Comparison of ENCODE assay signal across 8 cellular contexts in genomic region chr18:9334351-9335254, GRCh38. TPM values are rescaled to one million over a fixed set of nuclear protein-coding genes. Genes with fewer than 3 reads are reported as not detected.
DNase-seq lines count a peak whose midpoint lies in the region; ATAC-seq and TF ChIP-seq lines count a peak whose summit lies in the region.

Gene TWSG1, plus strand, starts transcription at chr18:9334773. Its CDS starts 2,457 bp downstream, at chr18:9337230.

- intact Hi-C loops in CD4-positive, alpha-beta T cell (cut with DNase I, micrococcal nuclease) = loop anchor here (1.0 to 10.0 kb wide), 12 partner anchors 141 to 1193 kb away; partner anchors contain the start of genes RALBP1 (in 2 of the 2), ANKRD12 (in 1 of the 2), MTCL1 (in 1 of the 2) and NAPG (in 1 of the 2)

- H3K27me3 ChIP-seq in CD4-positive, alpha-beta T cell (ENCODE audit: control insufficient read depth, insufficient read depth, low read length) = no peaks in the 10 kb centered on the region
- no peaks in the 10 kb centered on the region for H3K27me3 ChIP-seq in lung (ENCODE audit: control insufficient read depth, insufficient read depth)

- peak within 1 kb of the TSS; percentile 40 for H3K27ac ChIP-seq in CD4-positive, alpha-beta T cell (ENCODE audit: low read depth, low read length)
- peak within 1 kb of the TSS; percentile 50 to 85 for H3K27ac ChIP-seq in lung (ENCODE audit: low read depth in 1 of 2, low read length in 1 of 2)

- no peaks in the 10 kb centered on the region for H3K36me3 ChIP-seq in lung (ENCODE audit: control insufficient read depth in 2 of 2, insufficient read depth in 2 of 2, low read length in 2 of 2)

- H3K4me3 ChIP-seq in lung = peak within 1 kb of the TSS; percentile 78

- peak within 1 kb of the TSS; percentile 88 for H3K27ac Mint-ChIP-seq in CD4-positive, alpha-beta T cell
- peak within 1 kb of the TSS; percentile 64 for H3K27ac Mint-ChIP-seq in activated CD8-positive, alpha-beta T cell treated with anti-CD3 and anti-CD28 coated beads, Interleukin-2, amount 10 ng/mL, durations not matched to agents 7 days and 5 days

- no peaks in the 10 kb centered on the region for H3K27me3 Mint-ChIP-seq in CD4-positive, alpha-beta T cell
- peaks cover 8% of the 10 kb centered on the region for H3K27me3 Mint-ChIP-seq in activated CD8-positive, alpha-beta T cell treated with anti-CD3 and anti-CD28 coated beads, Interleukin-2, amount 10 ng/mL, durations not matched to agents 7 days and 5 days (ENCODE audit: low read depth)

- peaks cover 0 to 3% of the 10 kb centered on the region in 2 donors for H3K4me1 ChIP-seq in lung (ENCODE audit: control insufficient read depth in 2 of 2, insufficient read depth in 2 of 2, low read length in 2 of 2)

- WGBS in lung, 2 donors = 0 to 1% methylated on average over 63 to 104 of the region's 104 CpGs

- CTCF ChIA-PET in CD4-positive, alpha-beta T cell (lab: Charles Lee) = interaction anchor here (1.2 to 1.6 kb wide), 4 partner anchors 21 to 261 kb away, joined by 3 to 7 read pairs (median 6); partner anchors contain the start of gene RALBP1
- CTCF ChIA-PET in activated CD8-positive, alpha-beta T cell treated with anti-CD3 and anti-CD28 coated beads, Interleukin-2, amount 10 ng/mL, durations not matched to agents 7 days and 5 days (lab: Charles Lee) = interaction anchor here (0.8 to 1.8 kb wide), 4 partner anchors 142 to 261 kb away, joined by 3 to 7 read pairs (median 4); no protein-coding TSS in a partner anchor

- POLR2A ChIA-PET in CD4-positive, alpha-beta T cell (lab: Charles Lee) = interaction anchor here (0.5 to 2.0 kb wide), 13 partner anchors 10 to 725 kb away, joined by 3 to 24 read pairs (median 5); partner anchors contain the start of genes ANKRD12, RAB12, RALBP1 and VAPA
- POLR2A ChIA-PET in activated CD8-positive, alpha-beta T cell treated with anti-CD3 and anti-CD28 coated beads, Interleukin-2, amount 10 ng/mL, durations not matched to agents 7 days and 5 days (lab: Charles Lee) = interaction anchor here (1.2 kb wide), 1 partner anchor 198 kb away, joined by 4 read pairs; the partner anchor contains the start of gene ANKRD12

- peaks cover 16% of the 10 kb centered on the region for H3K36me3 Mint-ChIP-seq in CD4-positive, alpha-beta T cell (ENCODE audit: low read depth)
- H3K36me3 Mint-ChIP-seq in activated CD8-positive, alpha-beta T cell treated with anti-CD3 and anti-CD28 coated beads, Interleukin-2, amount 10 ng/mL, durations not matched to agents 7 days and 5 days (ENCODE audit: low read depth) = peaks cover 11% of the 10 kb centered on the region

- H3K4me3 Mint-ChIP-seq in CD4-positive, alpha-beta T cell = peak within 1 kb of the TSS; percentile 95
- peak within 1 kb of the TSS; percentile 86 for H3K4me3 Mint-ChIP-seq in activated CD8-positive, alpha-beta T cell treated with anti-CD3 and anti-CD28 coated beads, Interleukin-2, amount 10 ng/mL, durations not matched to agents 7 days and 5 days

- no peaks in the 10 kb centered on the region for H3K9me3 Mint-ChIP-seq in CD4-positive, alpha-beta T cell
- H3K9me3 Mint-ChIP-seq in activated CD8-positive, alpha-beta T cell treated with anti-CD3 and anti-CD28 coated beads, Interleukin-2, amount 10 ng/mL, durations not matched to agents 7 days and 5 days (ENCODE audit: insufficient read depth) = no peaks in the 10 kb centered on the region

- peak; percentile 88 for ATAC-seq in CD4-positive, alpha-beta T cell (ENCODE audit: poor library complexity)
- ATAC-seq in GM19372 (IDR thresholded peaks at IDR 0.05; ENCODE audit: low read depth, unreplicated experiment) (peak; percentile 79), HG03558 (IDR thresholded peaks at IDR 0.05; ENCODE audit: extremely low read depth, unreplicated experiment) (peak; percentile 42), lung (ENCODE audit: insufficient read depth, low FRiP score) (peak; percentile 92)
- ATAC-seq in activated CD8-positive, alpha-beta T cell treated with anti-CD3 and anti-CD28 coated beads, Interleukin-2, amount 10 ng/mL, durations not matched to agents 7 days and 5 days = peak; percentile 94

- H3K9me3 ChIP-seq in CD4-positive, alpha-beta T cell (ENCODE audit: control insufficient read depth, low read length) = no peaks in the 10 kb centered on the region
- no peaks in the 10 kb centered on the region for H3K9me3 ChIP-seq in lung (ENCODE audit: control insufficient read depth in 2 of 2, insufficient read depth in 1 of 2, low read length in 1 of 2)

- TF ChIP-seq CTCF in CD4-positive, alpha-beta T cell (IDR thresholded peaks at IDR 0.05) = peak; percentile 35
- no peak for TF ChIP-seq CTCF in lung (IDR thresholded peaks at IDR 0.05; ENCODE audit: control extremely low read depth, extremely low read depth)

- DNase-seq in CD4-positive, alpha-beta T cell = peak; percentile 89 to 94 (median 92)
- peak; percentile 97 for DNase-seq in NCI-H82 (lab: John Stamatoyannopoulos, UW)
- peak; percentile 96 for DNase-seq in activated CD8-positive, alpha-beta T cell treated with anti-CD3 and anti-CD28 coated beads, Interleukin-2, amount 10 ng/mL, durations not matched to agents 7 days and 5 days
- DNase-seq in effector CD4-positive, alpha-beta T cell = peak; percentile 90
- peak; percentile 96 for DNase-seq in lung (ENCODE audit: low spot score)
- peak; percentile 88 to 94 (median 91) for DNase-seq in stimulated activated CD4-positive, alpha-beta T cell treated with anti-CD3 and anti-CD28 coated beads, TNF-alpha, amount 100 ng/mL, for 4 hours (ENCODE audit: low read depth in 3 of 3)

- H3K4me1 Mint-ChIP-seq in CD4-positive, alpha-beta T cell (ENCODE audit: low read depth) = peaks cover 25% of the 10 kb centered on the region
- H3K4me1 Mint-ChIP-seq in activated CD8-positive, alpha-beta T cell treated with anti-CD3 and anti-CD28 coated beads, Interleukin-2, amount 10 ng/mL, durations not matched to agents 7 days and 5 days (ENCODE audit: low read depth) = peaks cover 34% of the 10 kb centered on the region

RNA-seq across cellular contexts. Expression of gene TWSG1, which starts in this region (rescaled TPM):
- 1 to 10 TPM; 2.8 TPM for total RNA-seq in CD4-positive, alpha-beta T cell
- 1 to 10 TPM; 7.8 to 8.9 TPM for total RNA-seq in activated CD8-positive, alpha-beta T cell treated with anti-CD3 and anti-CD28 coated beads, Interleukin-2, amount 10 ng/mL, durations not matched to agents 7 days and 5 days
- 10 to 100 TPM; 30.0 to 55.8 TPM for total RNA-seq in lung
- polyA plus RNA-seq in lung = 10 to 100 TPM; 11.8 to 13.2 TPM

Comparison
In these comparisons a context has a peak if more than half of its experiments do, and no peak if none do; other contexts are left out.
1. Peak in every context shown above with its lines: DNase-seq, ATAC-seq, H3K4me3 ChIP-seq and H3K27ac ChIP-seq.
2. ATAC-seq: peak in every context shown above with its lines; median percentile 94 in activated CD8-positive, alpha-beta T cell treated with anti-CD3 and anti-CD28 coated beads, Interleukin-2, amount 10 ng/mL, durations not matched to agents 7 days and 5 days; 92 in lung; 88 in CD4-positive, alpha-beta T cell; 79 in GM19372; 42 in HG03558.